1 cellular context compared by ENCODE assay signal in the genomic region with DNA sequence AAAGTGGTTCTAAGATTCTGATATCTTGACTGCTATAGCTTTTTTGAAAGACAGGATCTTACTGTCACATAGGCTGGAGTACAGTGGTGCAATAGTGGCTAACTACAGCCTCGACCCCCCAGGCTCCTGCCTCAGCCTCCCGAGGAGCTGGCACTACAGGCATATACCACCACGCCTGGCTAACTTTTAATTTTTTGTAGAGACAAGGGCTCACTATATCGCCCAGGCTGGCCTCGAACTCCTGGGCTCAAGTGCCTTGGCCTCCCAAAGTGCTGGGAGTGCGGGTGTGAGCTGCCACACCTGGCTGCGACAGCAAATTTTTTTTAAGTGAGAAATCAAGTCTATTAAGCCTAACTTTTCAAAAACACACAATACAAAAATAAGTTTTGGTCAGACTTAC.
TF ChIP-seq lines count a peak whose summit lies in the region.

No MANE protein-coding gene starts in this region.

TF ChIP-seq in K562, 482 proteins besides CTCF, POLR2A, EP300 and RAD21 (continued from another document):
- TF ChIP-seq ZNF592 (IDR thresholded peaks at IDR 0.05) (no peak), ELK3 (CRISPR knock-in tag; IDR thresholded peaks at IDR 0.05) (no peak), MEF2A (IDR thresholded peaks at IDR 0.05; ENCODE audit: control insufficient read depth, low read depth, low read length) (no peak), MBD1 (CRISPR knock-in tag; IDR thresholded peaks at IDR 0.05) (no peak), RBM14 (IDR thresholded peaks at IDR 0.05; ENCODE audit: borderline replicate concordance, insufficient read depth, low read depth, low read length) (no peak), TRIM25 (IDR thresholded peaks at IDR 0.05; ENCODE audit: borderline replicate concordance) (no peak), NBN (IDR thresholded peaks at IDR 0.05; ENCODE audit: low read depth) (no peak), STAT5B (CRISPR knock-in tag; IDR thresholded peaks at IDR 0.05) (no peak), TARDBP (IDR thresholded peaks at IDR 0.05) (no peak), KLF13 (tag; IDR thresholded peaks at IDR 0.05; ENCODE audit: borderline replicate concordance, low read depth) (no peak), SRSF9 (IDR thresholded peaks at IDR 0.05; ENCODE audit: borderline replicate concordance, low read depth, low read length) (no peak), TCF3 (CRISPR knock-in tag; IDR thresholded peaks at IDR 0.05) (no peak), CHCHD3 (CRISPR knock-in tag; IDR thresholded peaks at IDR 0.05) (no peak), TRIM28 (IDR thresholded peaks at IDR 0.05) (no peak), SMAD4 (CRISPR knock-in tag; conservative IDR thresholded peaks at IDR 0.05) (no peak), YBX1 (IDR thresholded peaks at IDR 0.05) (no peak)
- TF ChIP-seq, protein P1, sequence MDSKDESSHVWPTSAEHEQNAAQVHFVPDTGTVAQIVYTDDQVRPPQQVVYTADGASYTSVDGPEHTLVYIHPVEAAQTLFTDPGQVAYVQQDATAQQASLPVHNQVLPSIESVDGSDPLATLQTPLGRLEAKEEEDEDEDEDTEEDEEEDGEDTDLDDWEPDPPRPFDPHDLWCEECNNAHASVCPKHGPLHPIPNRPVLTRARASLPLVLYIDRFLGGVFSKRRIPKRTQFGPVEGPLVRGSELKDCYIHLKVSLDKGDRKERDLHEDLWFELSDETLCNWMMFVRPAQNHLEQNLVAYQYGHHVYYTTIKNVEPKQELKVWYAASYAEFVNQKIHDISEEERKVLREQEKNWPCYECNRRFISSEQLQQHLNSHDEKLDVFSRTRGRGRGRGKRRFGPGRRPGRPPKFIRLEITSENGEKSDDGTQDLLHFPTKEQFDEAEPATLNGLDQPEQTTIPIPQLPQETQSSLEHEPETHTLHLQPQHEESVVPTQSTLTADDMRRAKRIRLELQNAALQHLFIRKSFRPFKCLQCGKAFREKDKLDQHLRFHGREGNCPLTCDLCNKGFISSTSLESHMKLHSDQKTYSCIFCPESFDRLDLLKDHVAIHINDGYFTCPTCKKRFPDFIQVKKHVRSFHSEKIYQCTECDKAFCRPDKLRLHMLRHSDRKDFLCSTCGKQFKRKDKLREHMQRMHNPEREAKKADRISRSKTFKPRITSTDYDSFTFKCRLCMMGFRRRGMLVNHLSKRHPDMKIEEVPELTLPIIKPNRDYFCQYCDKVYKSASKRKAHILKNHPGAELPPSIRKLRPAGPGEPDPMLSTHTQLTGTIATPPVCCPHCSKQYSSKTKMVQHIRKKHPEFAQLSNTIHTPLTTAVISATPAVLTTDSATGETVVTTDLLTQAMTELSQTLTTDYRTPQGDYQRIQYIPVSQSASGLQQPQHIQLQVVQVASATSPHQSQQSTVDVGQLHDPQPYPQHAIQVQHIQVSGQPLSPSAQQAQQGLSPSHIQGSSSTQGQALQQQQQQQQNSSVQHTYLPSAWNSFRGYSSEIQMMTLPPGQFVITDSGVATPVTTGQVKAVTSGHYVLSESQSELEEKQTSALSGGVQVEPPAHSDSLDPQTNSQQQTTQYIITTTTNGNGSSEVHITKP (IDR thresholded peaks at IDR 0.05; ENCODE audit: partially characterized antibody), result no peak
